ENCODE assay signal across 9 cellular contexts in the genomic region with DNA sequence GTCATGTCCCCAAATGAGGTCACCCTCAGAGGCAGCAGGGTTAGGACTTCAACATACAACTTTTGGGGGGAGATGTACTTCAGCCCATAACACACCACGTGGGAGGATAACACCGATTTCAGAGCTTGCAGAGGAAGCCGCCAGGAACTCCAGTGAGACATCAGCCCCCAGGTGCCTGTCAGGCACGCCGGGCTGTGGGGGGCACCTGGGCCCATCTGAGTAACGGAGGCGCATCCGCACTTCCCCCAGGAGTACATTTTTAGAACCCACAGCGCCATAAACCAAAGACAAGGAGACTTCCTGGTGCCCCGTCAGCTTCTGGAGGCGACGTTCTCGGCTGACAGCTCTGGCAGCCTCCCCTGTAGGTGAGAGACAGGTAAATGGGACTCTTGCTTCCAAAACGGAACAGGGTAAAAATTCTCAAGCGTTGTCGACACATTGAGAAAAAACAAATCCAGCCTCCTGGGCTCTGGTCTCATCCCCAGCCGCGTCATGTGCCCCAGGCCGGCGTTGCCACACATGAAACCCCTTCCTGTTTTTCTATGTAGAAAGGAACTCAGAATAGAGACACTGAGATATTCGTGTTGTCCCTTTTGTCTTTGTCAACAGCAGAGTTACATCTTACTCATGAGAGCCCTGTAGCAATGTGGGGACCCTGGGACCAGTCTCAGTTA.
A peak's percentile ranks its signal among the peaks of the same experiment; 100 is the strongest.
DNase-seq lines count a peak whose midpoint lies in the region; ATAC-seq, FAIRE-seq and TF ChIP-seq lines count a peak whose summit lies in the region.
"Had no signal": no experiment of that assay in that cellular context is flagged by ENCODE, and none has a peak within 500 bp of the region (broad histone marks: within the 10 kb centered on the region; RNA-seq: fewer than 3 reads in every experiment).

No MANE protein-coding gene starts in this region.

- FAIRE-seq in pancreas (lab: Jason Lieb, UNC), result no peak
- FAIRE-seq: H1 had no signal

- H3K4me3 ChIP-seq in pancreas (no peak overlapping the region), MG63 (no peak overlapping the region)

- TF ChIP-seq CTCF in pancreas (IDR thresholded peaks at IDR 0.05), result no peak
- no peak for TF ChIP-seq CTCF in foreskin keratinocyte (conservative IDR thresholded peaks at IDR 0.05)

- H3K4me1 ChIP-seq in pancreas, result peaks cover 0 to 8% (median 0%) of the 10 kb centered on the region in 3 donors
- H3K4me1 ChIP-seq in foreskin keratinocyte, result no peaks in the 10 kb centered on the region

- H3K36me3 ChIP-seq in pancreas (no peaks in the 10 kb centered on the region), MG63 (no peaks in the 10 kb centered on the region)

- peak; percentile 79 for DNase-seq in CD1c-positive myeloid dendritic cell (ENCODE audit: extremely low spot score)
- peak; percentile 74 for DNase-seq in central memory CD4-positive, alpha-beta T cell
- DNase-seq in pancreas, result peak in 1 of 6 donors; percentile 41
- no peak for DNase-seq in MG63
- no peak for DNase-seq in foreskin keratinocyte

- peak; percentile 67 to 76 for ATAC-seq in activated CD4-positive, CD25-positive, alpha-beta regulatory T cell treated with anti-CD3 and anti-CD28 coated beads, Interleukin-2, amount 50 U/mL, for 24 hours
- peak in 2 of 4 donors; percentile 60 to 70 for ATAC-seq in pancreas
- no peak for ATAC-seq in GM21723 (IDR thresholded peaks at IDR 0.05; ENCODE audit: unreplicated experiment)
- ATAC-seq in GM19397 (IDR thresholded peaks at IDR 0.05; ENCODE audit: unreplicated experiment), result no peak
- no peak for ATAC-seq in foreskin keratinocyte

- H3K9me3 ChIP-seq in pancreas (no peaks in the 10 kb centered on the region), MG63 (no peaks in the 10 kb centered on the region)

- 75 to 87% methylated on average over 21 of the region's 21 CpGs for WGBS in pancreas, 2 donors

- H3K27ac ChIP-seq in pancreas, result peak overlapping the region in 3 of 4 donors; percentile 28 to 62 (median 61)
- H3K27ac ChIP-seq in foreskin keratinocyte, result no peak overlapping the region

- H3K27me3 ChIP-seq in pancreas, result no peaks in the 10 kb centered on the region
- H3K27me3 ChIP-seq in MG63, result no peaks in the 10 kb centered on the region; the same call in 1 of the 2 replicates
- H3K27me3 ChIP-seq in foreskin keratinocyte, result no peaks in the 10 kb centered on the region

- intact Hi-C loops in pancreas (cut with DNase I), result no loop called here

Comparison
In these comparisons a context has a peak if more than half of its experiments do, and no peak if none do; other contexts are left out.
1. DNase-seq: peak in CD1c-positive myeloid dendritic cell (single experiment) and central memory CD4-positive, alpha-beta T cell (single experiment); none in MG63 (single experiment) and foreskin keratinocyte (0 of 2).
2. ATAC-seq: peak in activated CD4-positive, CD25-positive, alpha-beta regulatory T cell treated with anti-CD3 and anti-CD28 coated beads, Interleukin-2, amount 50 U/mL, for 24 hours (2 of 2); none in GM21723 (single experiment), GM19397 (single experiment) and foreskin keratinocyte (single experiment).